In the genomic region with DNA sequence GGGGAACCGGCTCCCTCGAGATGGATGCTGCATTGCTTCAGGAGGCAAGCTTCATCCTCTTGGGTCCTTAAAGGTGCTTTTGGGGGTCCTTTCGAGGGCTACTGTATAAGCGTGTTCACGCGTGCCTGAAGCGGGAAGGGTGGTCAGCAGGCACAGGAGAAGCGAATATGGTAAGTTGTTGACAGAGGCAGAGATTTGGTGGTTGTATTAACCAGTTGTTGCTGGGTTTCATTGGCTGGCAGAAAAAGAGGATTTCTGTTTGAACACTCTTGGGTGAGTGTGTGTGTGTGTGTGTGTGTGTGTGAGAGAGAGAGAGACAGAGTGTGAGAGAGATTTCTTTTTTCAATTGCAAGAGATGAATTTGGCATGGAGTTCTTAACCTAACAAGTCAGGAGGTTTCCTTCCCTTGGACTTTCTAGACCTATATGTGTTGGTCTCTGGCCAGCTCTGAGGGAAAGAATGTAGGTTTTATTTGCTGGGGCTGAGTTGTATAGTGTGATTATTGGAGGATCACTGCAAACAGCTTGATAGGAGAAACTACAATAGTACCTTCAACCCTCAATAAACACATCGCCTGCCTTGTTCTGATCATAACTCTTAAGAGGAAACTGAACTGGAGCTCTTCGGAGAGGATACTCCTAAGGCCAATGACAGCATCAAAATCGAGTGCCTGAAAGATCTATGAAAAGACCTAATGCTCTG, we compare ENCODE assay signal across 8 cellular contexts. TPM values are rescaled to one million over a fixed set of nuclear protein-coding genes. Genes with fewer than 3 reads are reported as not detected.
A peak's percentile ranks its signal among the peaks of the same experiment; 100 is the strongest.
DNase-seq lines count a peak whose midpoint lies in the region; ATAC-seq and TF ChIP-seq lines count a peak whose summit lies in the region.

No MANE protein-coding gene starts in this region.

- 7 to 12% (median 8%) methylated on average over 11 of the region's 11 CpGs for WGBS in spleen, 5 donors

- H3K9me3 ChIP-seq in spleen = no peaks in the 10 kb centered on the region

- no peaks in the 10 kb centered on the region for H3K9me3 Mint-ChIP-seq in activated CD8-positive, alpha-beta T cell treated with anti-CD3 and anti-CD28 coated beads, Interleukin-2, amount 10 ng/mL, durations not matched to agents 7 days and 5 days (ENCODE audit: insufficient read depth)

- POLR2A ChIA-PET in activated CD8-positive, alpha-beta T cell treated with anti-CD3 and anti-CD28 coated beads, Interleukin-2, amount 10 ng/mL, durations not matched to agents 7 days and 5 days (lab: Charles Lee) = interaction anchor here (1.4 kb wide), 1 partner anchor 68 kb away, joined by 3 read pairs; no protein-coding TSS in a partner anchor

- H3K4me1 Mint-ChIP-seq in activated CD8-positive, alpha-beta T cell treated with anti-CD3 and anti-CD28 coated beads, Interleukin-2, amount 10 ng/mL, durations not matched to agents 7 days and 5 days (ENCODE audit: low read depth) = peaks cover 28% of the 10 kb centered on the region

- no peak for TF ChIP-seq POLR2A in spleen (IDR thresholded peaks at IDR 0.05)

- no peak for TF ChIP-seq CTCF in spleen (IDR thresholded peaks at IDR 0.05 in 8 of 11, conservative IDR thresholded peaks at IDR 0.05 in 3 of 11)

- peaks cover 9 to 61% (median 38%) of the 10 kb centered on the region in 6 donors for H3K4me1 ChIP-seq in spleen

- no peaks in the 10 kb centered on the region for H3K36me3 Mint-ChIP-seq in activated CD8-positive, alpha-beta T cell treated with anti-CD3 and anti-CD28 coated beads, Interleukin-2, amount 10 ng/mL, durations not matched to agents 7 days and 5 days (ENCODE audit: low read depth)

- no peak for ATAC-seq in activated CD8-positive, alpha-beta T cell treated with anti-CD3 and anti-CD28 coated beads, Interleukin-2, amount 10 ng/mL, durations not matched to agents 7 days and 5 days
- no peak for ATAC-seq in esophagus mucosa

- H3K27ac ChIP-seq in spleen = peak overlapping the region; percentile 78 to 98 (median 96)

- H3K27me3 Mint-ChIP-seq in activated CD8-positive, alpha-beta T cell treated with anti-CD3 and anti-CD28 coated beads, Interleukin-2, amount 10 ng/mL, durations not matched to agents 7 days and 5 days (ENCODE audit: low read depth) = peaks cover 11% of the 10 kb centered on the region

- peak overlapping the region; percentile 80 for H3K4me3 Mint-ChIP-seq in activated CD8-positive, alpha-beta T cell treated with anti-CD3 and anti-CD28 coated beads, Interleukin-2, amount 10 ng/mL, durations not matched to agents 7 days and 5 days

- intact Hi-C loops in spleen (cut with DNase I; ENCODE audit: low total_unique reads) = loop anchor here (5.0 to 10.0 kb wide), 2 partner anchors 68 to 139 kb away; a partner anchor contains a TSS

- H3K4me3 ChIP-seq in iPS-11a (ENCODE audit: low read depth, low read length) (peak overlapping the region; percentile 82), spleen (peak overlapping the region; percentile 50 to 92 (median 68))

- H3K27me3 ChIP-seq in spleen (replicated peaks in 1 of 7) = no peaks in the 10 kb centered on the region

- CTCF ChIA-PET in activated CD8-positive, alpha-beta T cell treated with anti-CD3 and anti-CD28 coated beads, Interleukin-2, amount 10 ng/mL, durations not matched to agents 7 days and 5 days (lab: Charles Lee) = interaction anchor here (1.2 kb wide), 1 partner anchor 329 kb away, joined by 10 read pairs; no protein-coding TSS in a partner anchor

- peak overlapping the region; percentile 79 for H3K27ac Mint-ChIP-seq in activated CD8-positive, alpha-beta T cell treated with anti-CD3 and anti-CD28 coated beads, Interleukin-2, amount 10 ng/mL, durations not matched to agents 7 days and 5 days

- H3K36me3 ChIP-seq in spleen = no peaks in the 10 kb centered on the region

- DNase-seq in NCI-H1105 treated with DMSO at 0.1 percent for 48 hours (lab: John Stamatoyannopoulos, UW) (peak; percentile 22), NCI-H1105 (lab: John Stamatoyannopoulos, UW) (no peak), HT-29 (ENCODE audit: low spot score) (peak; percentile 52), spleen (no peak), H4 (ENCODE audit: low spot score) (no peak)
- peak; percentile 26 for DNase-seq in activated CD8-positive, alpha-beta T cell treated with anti-CD3 and anti-CD28 coated beads, Interleukin-2, amount 10 ng/mL, durations not matched to agents 7 days and 5 days

RNA-seq across cellular contexts. Expression of a gene that starts 1.1 kb away (rescaled TPM):
- total RNA-seq in HT-29 (2014; rRNA removed; shearing (Covaris generic)) = 23.0 and 24.5 TPM in 2 replicates
- total RNA-seq in activated CD8-positive, alpha-beta T cell treated with anti-CD3 and anti-CD28 coated beads, Interleukin-2, amount 10 ng/mL, durations not matched to agents 7 days and 5 days = 10 to 100 TPM; 11.3 to 11.6 TPM
- total RNA-seq in spleen (10 to 100 TPM; 17.0 to 29.2 (median 25.3) TPM), esophagus mucosa (23.0 TPM)
- 10 to 100 TPM in 1 of 3 donors, 1 to 10 TPM in 2; 7.2 to 11.8 (median 7.7) TPM for polyA plus RNA-seq in spleen
- total RNA-seq in H4 (2014; rRNA removed; shearing (Covaris generic)) = 26.8 and 28.1 TPM in 2 replicates

Comparison
In these comparisons a context has a peak if more than half of its experiments do, and no peak if none do; other contexts are left out.
1. DNase-seq: peak in NCI-H1105 treated with DMSO at 0.1 percent for 48 hours (single experiment), HT-29 (single experiment) and activated CD8-positive, alpha-beta T cell treated with anti-CD3 and anti-CD28 coated beads, Interleukin-2, amount 10 ng/mL, durations not matched to agents 7 days and 5 days (single experiment); none in NCI-H1105 (single experiment), spleen (single experiment) and H4 (single experiment).